ENCODE assay signal across 25 cellular contexts in the genomic region with DNA sequence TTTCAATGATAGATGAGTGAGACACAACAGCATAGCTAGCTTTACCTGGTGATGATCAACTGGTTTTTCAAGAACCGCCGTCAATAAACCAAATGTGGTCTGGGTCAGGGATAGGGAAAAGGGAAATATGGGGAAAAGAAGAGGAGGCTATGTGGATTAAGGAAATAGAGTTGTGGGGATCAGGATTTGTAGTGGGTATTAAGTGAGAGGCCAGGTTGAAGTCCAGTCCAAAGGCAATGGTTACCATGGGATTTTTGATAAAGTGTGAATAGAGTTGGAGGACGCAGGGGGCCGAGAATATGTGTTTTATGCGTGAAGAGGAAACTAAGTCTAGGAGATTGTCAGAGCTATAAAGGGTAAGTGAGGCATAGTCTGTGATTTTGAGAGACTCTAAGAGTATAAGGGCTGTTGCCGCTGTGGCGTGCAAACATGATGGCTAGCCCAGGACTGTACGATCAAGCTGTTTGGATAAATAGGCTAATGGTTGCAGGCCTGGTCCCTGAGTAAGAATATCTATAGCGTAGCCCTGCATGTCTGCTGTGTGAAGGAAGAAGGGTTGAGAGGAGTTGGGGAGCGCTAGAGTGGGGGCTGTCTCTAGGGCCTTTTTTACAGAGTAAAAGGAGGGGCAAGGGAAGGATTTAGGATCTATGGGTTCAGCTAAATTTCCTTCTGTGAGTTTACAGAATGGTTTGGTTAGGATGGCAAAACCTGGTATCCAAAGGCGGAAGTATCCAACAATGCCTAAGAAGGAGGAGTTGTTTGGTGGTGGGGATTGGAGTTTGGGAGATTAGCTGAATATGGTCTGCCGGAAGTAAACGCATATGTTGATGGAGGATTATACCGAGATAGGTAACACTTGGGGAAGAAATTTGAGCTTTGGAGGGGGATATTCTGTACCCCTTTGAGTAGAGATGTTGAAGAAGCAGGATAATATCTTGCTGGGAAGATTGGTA.
"Had no signal": no experiment of that assay in that cellular context is flagged by ENCODE, and none has a peak within 500 bp of the region (broad histone marks: within the 10 kb centered on the region; RNA-seq: fewer than 3 reads in every experiment).

No MANE protein-coding gene starts in this region.

- ATAC-seq: foreskin keratinocyte; heart left ventricle; left lobe of liver; naive thymus-derived CD4-positive, alpha-beta T cell; right cardiac atrium; stimulated activated memory B cell treated with anti-CD40 and anti-IgM and Interleukin-4, amounts not matched to agents 10 μg/mL and 1 μg/mL and 100 μg/mL, for 72 hours; stimulated activated naive CD8-positive, alpha-beta T cell treated with anti-CD3 and anti-CD28 coated beads, Interleukin-15, Interleukin-2, amounts not matched to agents 100 U/mL and 50 U/mL, for 24 hours had no signal

- H3K9ac ChIP-seq: neural progenitor cell had no signal

- H3K4me1 ChIP-seq: esophagus muscularis mucosa, foreskin keratinocyte, gastroesophageal sphincter, heart left ventricle, neural progenitor cell, prostate gland, sigmoid colon, tibial nerve, upper lobe of left lung had no signal

- H3K27me3 Mint-ChIP-seq: memory B cell; naive thymus-derived CD4-positive, alpha-beta T cell; stimulated activated memory B cell treated with anti-CD40 and anti-IgM and Interleukin-4, amounts not matched to agents 10 μg/mL and 1 μg/mL and 100 μg/mL, for 72 hours had no signal

- DNase-seq: dermis blood vessel endothelial cell; effector memory CD4-positive, alpha-beta T cell; foreskin keratinocyte; heart left ventricle; kidney; midbrain; naive thymus-derived CD4-positive, alpha-beta T cell; right cardiac atrium; sigmoid colon; stimulated activated CD4-positive, alpha-beta T cell treated with anti-CD3 and anti-CD28 coated beads, Interleukin-4, amount 100 ng/mL, for 4 hours; stimulated activated naive CD8-positive, alpha-beta T cell treated with anti-CD3 and anti-CD28 coated beads, Interleukin-15, Interleukin-2, amounts not matched to agents 100 U/mL and 50 U/mL, for 24 hours; upper lobe of left lung had no signal

- H3K27ac Mint-ChIP-seq: memory B cell; naive thymus-derived CD4-positive, alpha-beta T cell; nephron; neural progenitor cell; stimulated activated memory B cell treated with anti-CD40 and anti-IgM and Interleukin-4, amounts not matched to agents 10 μg/mL and 1 μg/mL and 100 μg/mL, for 72 hours had no signal

- H3K4me1 Mint-ChIP-seq: memory B cell; naive thymus-derived CD4-positive, alpha-beta T cell; nephron; neural progenitor cell; stimulated activated memory B cell treated with anti-CD40 and anti-IgM and Interleukin-4, amounts not matched to agents 10 μg/mL and 1 μg/mL and 100 μg/mL, for 72 hours had no signal

- H3K36me3 ChIP-seq: esophagus muscularis mucosa, gastroesophageal sphincter, heart left ventricle, neural progenitor cell, prostate gland, sigmoid colon, thoracic aorta, tibial nerve, upper lobe of left lung had no signal

- H3K4me2 ChIP-seq: hepatocyte, neural progenitor cell had no signal

- H3K4me3 Mint-ChIP-seq: memory B cell; naive thymus-derived CD4-positive, alpha-beta T cell; nephron; neural progenitor cell; stimulated activated memory B cell treated with anti-CD40 and anti-IgM and Interleukin-4, amounts not matched to agents 10 μg/mL and 1 μg/mL and 100 μg/mL, for 72 hours had no signal

- H3K27me3 ChIP-seq: esophagus muscularis mucosa, foreskin keratinocyte, gastroesophageal sphincter, heart left ventricle, hepatocyte, neural progenitor cell, sigmoid colon, tibial nerve, upper lobe of left lung had no signal

- H3K36me3 Mint-ChIP-seq: memory B cell; naive thymus-derived CD4-positive, alpha-beta T cell; neural progenitor cell; stimulated activated memory B cell treated with anti-CD40 and anti-IgM and Interleukin-4, amounts not matched to agents 10 μg/mL and 1 μg/mL and 100 μg/mL, for 72 hours had no signal

- H3K27ac ChIP-seq: coronary artery, esophagus muscularis mucosa, foreskin keratinocyte, gastroesophageal sphincter, heart left ventricle, hepatocyte, neural progenitor cell, prostate gland, sigmoid colon, thoracic aorta, tibial nerve, upper lobe of left lung had no signal

- H3K9me3 Mint-ChIP-seq: neural progenitor cell had no signal

- H3K9me3 ChIP-seq: esophagus muscularis mucosa, gastroesophageal sphincter, prostate gland, thoracic aorta, tibial nerve had no signal

- H3K4me3 ChIP-seq: coronary artery, esophagus muscularis mucosa, gastroesophageal sphincter, heart left ventricle, hepatocyte, lung, neural progenitor cell, prostate gland, sigmoid colon, thoracic aorta, tibial nerve, upper lobe of left lung had no signal

- H2AFZ ChIP-seq: hepatocyte, neural progenitor cell had no signal
